In the genomic region with DNA sequence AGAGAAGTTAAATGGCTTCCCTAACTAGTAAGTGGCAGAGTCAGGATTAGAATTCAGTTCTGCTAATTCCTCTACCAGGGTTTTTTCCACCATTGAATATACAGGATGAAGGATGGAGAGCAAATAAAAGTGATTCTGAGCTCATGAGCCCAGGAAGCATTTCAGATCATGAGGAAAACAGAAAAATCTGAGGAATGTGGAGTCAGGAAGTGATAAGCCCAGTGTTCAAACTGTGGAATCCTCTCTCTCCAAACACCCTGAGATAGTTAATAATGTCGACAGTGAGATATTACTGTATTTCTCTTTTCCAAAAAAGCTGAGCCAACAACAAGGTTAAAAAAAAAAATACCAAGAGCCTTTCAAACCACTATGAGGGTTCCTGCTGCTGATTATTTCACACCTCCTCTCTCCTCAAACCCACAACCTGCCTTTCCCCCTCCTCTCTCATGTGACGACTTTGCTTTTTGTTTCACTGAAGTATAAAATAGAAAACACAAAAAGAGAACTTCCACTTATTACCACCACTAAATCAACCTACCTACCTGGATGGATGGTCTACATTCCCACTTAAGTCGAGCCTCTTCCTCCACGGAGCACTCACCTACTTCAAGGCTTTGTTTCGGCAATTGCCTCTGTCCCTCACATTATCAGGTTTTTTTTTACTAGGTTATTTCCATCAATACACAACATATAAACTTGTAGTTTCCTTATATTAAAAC, we compare ENCODE assay signal across 11 cellular contexts. TPM values are rescaled to one million over a fixed set of nuclear protein-coding genes. Genes with fewer than 3 reads are reported as not detected.
DNase-seq lines count a peak whose midpoint lies in the region; ATAC-seq and TF ChIP-seq lines count a peak whose summit lies in the region.
"Had no signal": no experiment of that assay in that cellular context is flagged by ENCODE, and none has a peak within 500 bp of the region (broad histone marks: within the 10 kb centered on the region; RNA-seq: fewer than 3 reads in every experiment).

No MANE protein-coding gene starts in this region.

- ATAC-seq in HG02852 (IDR thresholded peaks at IDR 0.05; ENCODE audit: unreplicated experiment) (no peak), Right ventricle myocardium superior (ENCODE audit: poor library complexity) (no peak), GM18870 (IDR thresholded peaks at IDR 0.05; ENCODE audit: unreplicated experiment) (no peak)

- no TSS peak for BruUV-seq in A673 (replicated peaks; lab: Mats Ljungman, UMichigan)

- H3K4me1 ChIP-seq in A673 (ENCODE audit: insufficient read depth, low read length, poor library complexity, severe bottlenecking) (peaks cover 3% of the 10 kb centered on the region), Peyer's patch (peaks cover 0 to 14% (median 0%) of the 10 kb centered on the region in 4 donors)

- peak overlapping the region; percentile 2 for H3K4me3 Mint-ChIP-seq in endothelial cell (ENCODE audit: unreplicated experiment)
- H3K4me3 Mint-ChIP-seq: brain had no signal

- H3K27ac Mint-ChIP-seq in endothelial cell (ENCODE audit: unreplicated experiment): peak overlapping the region; percentile 59
- H3K27ac Mint-ChIP-seq: brain had no signal

- H3K9me3 Mint-ChIP-seq in endothelial cell (ENCODE audit: unreplicated experiment): no peaks in the 10 kb centered on the region
- H3K9me3 Mint-ChIP-seq: brain had no signal

- H3K36me3 Mint-ChIP-seq in endothelial cell (ENCODE audit: low read depth, unreplicated experiment): no peaks in the 10 kb centered on the region
- H3K36me3 Mint-ChIP-seq: brain had no signal

- POLR2A ChIA-PET in A673 (lab: Charles Lee; ENCODE audit: low non-redundant PET): no interaction called here

- H3K36me3 ChIP-seq in A673 (ENCODE audit: insufficient read depth, low read length, poor library complexity, severe bottlenecking) (no peaks in the 10 kb centered on the region), Peyer's patch (no peaks in the 10 kb centered on the region)
- H3K36me3 ChIP-seq: MG63 had no signal

- peaks cover 25% of the 10 kb centered on the region for H3K4me1 Mint-ChIP-seq in endothelial cell (ENCODE audit: unreplicated experiment)
- H3K4me1 Mint-ChIP-seq: brain had no signal

- H3K9me3 ChIP-seq in A673 (ENCODE audit: low read depth, low read length, poor library complexity, severe bottlenecking) (no peaks in the 10 kb centered on the region), Peyer's patch (no peaks in the 10 kb centered on the region)
- H3K9me3 ChIP-seq: MG63 had no signal

- TF ChIP-seq POLR2A in Peyer's patch (IDR thresholded peaks at IDR 0.05): no peak

- H3K27ac ChIP-seq in A673 (ENCODE audit: low read depth, low read length, poor library complexity, severe bottlenecking): no peak overlapping the region
- H3K27ac ChIP-seq in Peyer's patch: peak overlapping the region; percentile 33 to 70 (median 56)

- intact Hi-C loops in A673 (cut with micrococcal nuclease; ENCODE audit: unreplicated experiment) (no loop called here), Right ventricle myocardium superior (cut with DNase I) (no loop called here)

- TF ChIP-seq CTCF in A673 (conservative IDR thresholded peaks at IDR 0.05; ENCODE audit: low read depth, low read length) (no peak), GM13977 (IDR thresholded peaks at IDR 0.05; ENCODE audit: extremely low read depth, insufficient read depth, missing control alignments) (no peak), Peyer's patch (IDR thresholded peaks at IDR 0.05) (no peak), endothelial cell (IDR thresholded peaks at IDR 0.05; ENCODE audit: unreplicated experiment) (no peak)

- CTCF ChIA-PET in A673 (lab: Charles Lee): no interaction called here

- in situ Hi-C loops in GM13977 (cut with MboI; ENCODE audit: low pct_unique_long_range_greater_than_20kb, low sequenced_read_pairs, unreplicated experiment): no loop called here

- H3K27me3 Mint-ChIP-seq in endothelial cell (ENCODE audit: unreplicated experiment): peaks cover 7% of the 10 kb centered on the region

- peak; percentile 23 for DNase-seq in A673 (ENCODE audit: low spot score)
- DNase-seq in GM13977 (ENCODE audit: low spot score): peak; percentile 45
- peak in 2 of 3 donors; percentile 50 to 72 for DNase-seq in Peyer's patch
- no peak for DNase-seq in endothelial cell (ENCODE audit: low spot score)
- DNase-seq in Right ventricle myocardium superior: no peak
- DNase-seq in NCI-H1930 (lab: John Stamatoyannopoulos, UW): no peak
- DNase-seq: HCEC 1CT, MG63 had no signal

- no peak overlapping the region for H3K4me3 ChIP-seq in A673 (ENCODE audit: low read depth, low read length, poor library complexity, severe bottlenecking)
- no peak overlapping the region for H3K4me3 ChIP-seq in Peyer's patch
- H3K4me3 ChIP-seq: MG63 had no signal

- no peaks in the 10 kb centered on the region for H3K27me3 ChIP-seq in A673 (replicated peaks; ENCODE audit: insufficient read depth, low read depth, low read length, poor library complexity)
- H3K27me3 ChIP-seq in Peyer's patch: no peaks in the 10 kb centered on the region

RNA-seq across cellular contexts. Expression of gene SLAMF1, which starts 8.9 kb away (rescaled TPM):
- total RNA-seq in A673 (2021): 1.1 and 2.2 TPM in 2 replicates
- total RNA-seq in Peyer's patch: 1 to 10 TPM in 3 of 4 donors, not detected in 1; 2.5 to 9.1 (median 6.0) TPM
- not detected for total RNA-seq in endothelial cell (ENCODE audit: unreplicated experiment)
- total RNA-seq in Right ventricle myocardium superior: 0.27 TPM

RNA-seq across cellular contexts. Expression of gene CD84, which starts 58.7 kb away (rescaled TPM):
- total RNA-seq in A673 (2021): not detected in 2 replicates
- 10 to 100 TPM in 1 of 4 donors, 1 to 10 TPM in 3; 2.7 to 24.8 (median 5.2) TPM for total RNA-seq in Peyer's patch
- total RNA-seq in endothelial cell (ENCODE audit: unreplicated experiment): not detected
- 2.5 TPM for total RNA-seq in Right ventricle myocardium superior

Comparison
In these comparisons a context has a peak if more than half of its experiments do, and no peak if none do; other contexts are left out.
1. DNase-seq: peak in A673 (single experiment), GM13977 (single experiment) and Peyer's patch (2 of 3); none in endothelial cell (single experiment), Right ventricle myocardium superior (single experiment) and NCI-H1930 (0 of 2).